Comparison of ENCODE assay signal across 27 cellular contexts in the genomic region with DNA sequence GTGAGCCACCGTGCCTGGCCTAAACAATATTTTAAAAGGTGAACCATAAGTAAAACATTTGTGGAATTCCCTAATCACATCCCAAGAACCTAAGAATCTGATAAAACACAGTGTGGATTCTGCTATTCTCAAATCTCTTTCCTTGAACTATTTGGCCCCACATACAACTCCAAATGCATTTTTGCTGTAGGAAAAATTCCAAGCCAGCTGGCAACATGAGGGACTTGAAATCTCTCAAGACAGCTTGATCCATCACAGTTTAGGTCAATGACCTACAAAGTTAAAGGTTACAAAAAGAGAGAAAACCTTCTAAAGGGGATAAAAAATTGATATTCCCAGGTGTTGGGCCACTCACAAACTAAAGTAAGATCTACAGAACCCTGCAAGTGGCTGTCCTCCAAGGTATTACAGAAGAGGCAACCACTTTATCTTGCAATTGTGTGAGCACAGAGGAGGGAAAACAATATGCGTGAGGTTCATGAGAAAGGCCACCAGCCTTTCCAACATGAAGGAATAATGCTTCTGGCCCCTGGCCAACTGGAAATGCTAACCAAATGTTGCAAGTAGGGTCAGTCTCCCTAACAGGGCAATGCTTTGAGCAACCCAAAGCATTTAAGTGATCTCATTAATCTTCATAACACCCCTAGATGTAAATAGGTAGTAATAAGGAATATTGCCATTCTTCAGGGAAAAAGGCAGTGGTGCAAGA.
A peak's percentile ranks its signal among the peaks of the same experiment; 100 is the strongest.
DNase-seq lines count a peak whose midpoint lies in the region; ATAC-seq and TF ChIP-seq lines count a peak whose summit lies in the region.
"Had no signal": no experiment of that assay in that cellular context is flagged by ENCODE, and none has a peak within 500 bp of the region (broad histone marks: within the 10 kb centered on the region; RNA-seq: fewer than 3 reads in every experiment).

No MANE protein-coding gene starts in this region.

- intact Hi-C loops in aorta (cut with DNase I), result no loop called here

- no peak for ATAC-seq in aorta (ENCODE audit: low FRiP score)
- ATAC-seq: activated naive CD8-positive, alpha-beta T cell treated with anti-CD3 and anti-CD28 coated beads, Interleukin-2, amount 50 U/mL, for 24 hours; left lobe of liver; natural killer cell; Panc1 had no signal

- no peak overlapping the region for H3K27ac ChIP-seq in aorta (ENCODE audit: low read depth in 1 of 2, low read length in 2 of 2)
- H3K27ac ChIP-seq: KMS-11, WERI-Rb-1 had no signal

- no peaks in the 10 kb centered on the region for H3K36me3 ChIP-seq in aorta (ENCODE audit: control insufficient read depth in 1 of 2, insufficient read depth in 2 of 2, low read length in 1 of 2)
- H3K36me3 ChIP-seq: WERI-Rb-1 had no signal

- 31 to 50% methylated on average over 2 of the region's 2 CpGs for WGBS in aorta, 2 donors

- H3K9me3 ChIP-seq in aorta (ENCODE audit: control insufficient read depth, low read length), result no peaks in the 10 kb centered on the region
- H3K9me3 ChIP-seq: Caco-2 had no signal

- DNase-seq in EH (ENCODE audit: low read depth) (peak; percentile 43), RPMI7951 (ENCODE audit: low read depth) (peak; percentile 27), fibroblast of peridontal ligament (ENCODE audit: extremely low read depth) (peak; percentile 50), retinal pigment epithelial cell (ENCODE audit: low read depth) (peak; percentile 30), NCI-H82 (lab: John Stamatoyannopoulos, UW) (no peak), aorta (no peak), dedifferentiated amniotic fluid mesenchymal stem cell (ENCODE audit: extremely low spot score) (no peak)
- DNase-seq: activated CD4-positive, alpha-beta T cell treated with anti-CD3 and anti-CD28 coated beads, Interleukin-2, amount 10 ng/mL, durations not matched to agents 24 days and 14 days; activated gamma-delta T cell; activated naive CD8-positive, alpha-beta T cell treated with anti-CD3 and anti-CD28 coated beads, Interleukin-2, amount 50 U/mL, for 24 hours; activated T-cell treated with anti-CD3 and anti-CD28 coated beads, Interleukin-2, amount 50 U/mL, for 24 hours; C1 segment of cervical spinal cord; Caco-2; DMS79 treated with DMSO at 0.1 percent for 48 hours; effector memory CD4-positive, alpha-beta T cell; natural killer cell; NCI-H1417 treated with DMSO at 0.1 percent for 48 hours; NCI-H2081 treated with DMSO at 0.1 percent for 48 hours; NCI-H510A treated with DMSO at 0.1 percent for 48 hours; SHP77 treated with DMSO at 0.1 percent for 48 hours; stimulated activated CD4-positive, alpha-beta T cell treated with anti-CD3 and anti-CD28 coated beads, Interleukin-4, amount 100 ng/mL, for 1 hour; SW 1271; T1000; WERI-Rb-1 had no signal

- TF ChIP-seq CTCF in retinal pigment epithelial cell (conservative IDR thresholded peaks at IDR 0.05; ENCODE audit: low read depth, low read length), result no peak

- no peaks in the 10 kb centered on the region for H3K4me1 ChIP-seq in aorta (ENCODE audit: control insufficient read depth in 1 of 2, insufficient read depth in 2 of 2, low read length in 2 of 2)
- H3K4me1 ChIP-seq: Caco-2 had no signal

- H3K4me3 ChIP-seq in retinal pigment epithelial cell (ENCODE audit: low read length) (no peak overlapping the region), aorta (ENCODE audit: low read length in 2 of 2) (no peak overlapping the region)

- no peaks in the 10 kb centered on the region for H3K27me3 ChIP-seq in aorta (ENCODE audit: control insufficient read depth in 1 of 2, insufficient read depth in 2 of 2, low read length in 1 of 2)

Comparison
In these comparisons a context has a peak if more than half of its experiments do, and no peak if none do; other contexts are left out.
1. DNase-seq: peak in EH (single experiment), RPMI7951 (single experiment), fibroblast of peridontal ligament (single experiment) and retinal pigment epithelial cell (single experiment); none in NCI-H82 (single experiment), aorta (0 of 2) and dedifferentiated amniotic fluid mesenchymal stem cell (single experiment).